20 cellular contexts compared by ENCODE assay signal in genomic region chr3:31137718-31138465, GRCh38.
"Had no signal": no experiment of that assay in that cellular context is flagged by ENCODE, and none has a peak within 500 bp of the region (broad histone marks: within the 10 kb centered on the region; RNA-seq: fewer than 3 reads in every experiment).

No MANE protein-coding gene starts in this region.

- DNase-seq: activated CD4-positive, alpha-beta T cell treated with anti-CD3 and anti-CD28 coated beads, Interleukin-2, amount 50 U/mL, for 48 hours; activated CD4-positive, CD25-positive, alpha-beta regulatory T cell treated with anti-CD3 and anti-CD28 coated beads, Interleukin-2, amount 50 U/mL, for 72 hours; activated gamma-delta T cell; adrenal gland; caudate nucleus; effector memory CD8-positive, alpha-beta T cell; foreskin fibroblast; glutamatergic neuron; hippocampal formation; nephron progenitor cell; nucleus accumbens; stimulated activated CD4-positive, alpha-beta T cell treated with anti-CD3 and anti-CD28 coated beads, Interleukin-12 subunit alpha, Interleukin-12 subunit beta, amount 100 ng/mL, for 4 hours; stimulated activated CD4-positive, alpha-beta T cell treated with anti-CD3 and anti-CD28 coated beads, Interleukin-1b, Interleukin-23, amount 100 ng/mL, for 48 hours; stimulated activated naive CD4-positive, alpha-beta T cell treated with Interleukin-2 at 50 U/mL for 16 hours; T-cell; T-helper 9 cell; thyroid gland had no signal

- H3K4me1 ChIP-seq: adrenal gland, thyroid gland had no signal

- H3K9me3 ChIP-seq: adrenal gland, thyroid gland had no signal

- H3K27ac ChIP-seq: adrenal gland, thyroid gland had no signal

- H3K4me3 ChIP-seq: adrenal gland, lung, thyroid gland had no signal

- H3K36me3 ChIP-seq: adrenal gland, thyroid gland had no signal

- H3K27me3 ChIP-seq: adrenal gland, thyroid gland had no signal

- ATAC-seq: activated naive CD4-positive, alpha-beta T cell treated with anti-CD3 and anti-CD28 coated beads, Interleukin-2, amount 50 U/mL, for 72 hours; effector memory CD8-positive, alpha-beta T cell; SK-N-SH treated with all-trans-retinoic acid at 6 μM for 48 hours; T-cell had no signal
